ENCODE assay signal across 22 cellular contexts in genomic region chr18:48661421-48661820, GRCh38.
A peak's percentile ranks its signal among the peaks of the same experiment; 100 is the strongest.
DNase-seq lines count a peak whose midpoint lies in the region; ATAC-seq and TF ChIP-seq lines count a peak whose summit lies in the region.
"Had no signal": no experiment of that assay in that cellular context is flagged by ENCODE, and none has a peak within 500 bp of the region (broad histone marks: within the 10 kb centered on the region; RNA-seq: fewer than 3 reads in every experiment).

No MANE protein-coding gene starts in this region.

- peaks cover 17% of the 10 kb centered on the region for H3K36me3 Mint-ChIP-seq in type B pancreatic cell

- H3K27ac ChIP-seq in HEK293 (ENCODE audit: extremely low read depth, low read depth, low read length) (no peak overlapping the region), VCaP (peak overlapping the region; percentile 62)
- H3K27ac ChIP-seq: foreskin keratinocyte, thoracic aorta had no signal

- DNase-seq in mesenteric fat pad (ENCODE audit: low spot score) (peak; percentile 69), type B pancreatic cell (ENCODE audit: extremely low spot score, unreplicated experiment) (no peak), NCI-H2029 (lab: John Stamatoyannopoulos, UW) (no peak), AG20443 (ENCODE audit: low spot score) (no peak)
- DNase-seq: activated CD4-positive, alpha-beta T cell treated with anti-CD3 and anti-CD28 coated beads, Interleukin-2, amount 50 U/mL, for 4 hours; activated CD4-positive, CD25-positive, alpha-beta regulatory T cell; activated naive CD8-positive, alpha-beta T cell treated with anti-CD3 and anti-CD28 coated beads, Interleukin-2, amount 50 U/mL, for 24 hours; activated T-cell treated with anti-CD3 and anti-CD28 coated beads, Interleukin-2, amount 50 U/mL, for 48 hours; esophagus squamous epithelium; MG63; NCI-H1105 treated with DMSO at 0.1 percent for 48 hours; NCI-H187 treated with DMSO at 0.1 percent for 48 hours; NCI-H2171 treated with DMSO at 0.1 percent for 48 hours; stimulated activated CD4-positive, alpha-beta T cell treated with anti-CD3 and anti-CD28 coated beads, Interleukin-1b, Interleukin-23, amount 100 ng/mL, for 48 hours; stimulated activated naive CD8-positive, alpha-beta T cell treated with anti-CD3 and anti-CD28 coated beads, Interleukin-15, Interleukin-2, amounts not matched to agents 100 U/mL and 50 U/mL, for 24 hours had no signal

- peak overlapping the region; percentile 50 for H3K4me3 Mint-ChIP-seq in type B pancreatic cell
- H3K4me3 Mint-ChIP-seq: activated naive CD8-positive, alpha-beta T cell treated with anti-CD3 and anti-CD28 coated beads, Interleukin-2, amount 50 U/mL, for 24 hours; GM23338; neural crest cell had no signal

- ATAC-seq in GM18868 (IDR thresholded peaks at IDR 0.05; ENCODE audit: unreplicated experiment), result no peak
- ATAC-seq: activated naive CD8-positive, alpha-beta T cell treated with anti-CD3 and anti-CD28 coated beads, Interleukin-2, amount 50 U/mL, for 24 hours; stimulated activated naive CD8-positive, alpha-beta T cell treated with anti-CD3 and anti-CD28 coated beads, Interleukin-15, Interleukin-2, amounts not matched to agents 100 U/mL and 50 U/mL, for 24 hours had no signal

- no peak overlapping the region for H3K4me3 ChIP-seq in HEK293 (ENCODE audit: low read depth, low read length)
- H3K4me3 ChIP-seq: esophagus squamous epithelium, GM23338, MG63, thoracic aorta had no signal

- no peak for TF ChIP-seq CTCF in HEK293 (tag by site-specific recombination; IDR thresholded peaks at IDR 0.05)
- no peak for TF ChIP-seq CTCF in VCaP (conservative IDR thresholded peaks at IDR 0.05)
- no peak for TF ChIP-seq CTCF in type B pancreatic cell (conservative IDR thresholded peaks at IDR 0.05)

- peaks cover 14% of the 10 kb centered on the region for H3K4me1 ChIP-seq in HEK293 (ENCODE audit: control insufficient read depth, insufficient read depth, low read length)

- no peaks in the 10 kb centered on the region; a peak in 1 of 3 replicates for H3K36me3 ChIP-seq in HEK293 (ENCODE audit: control insufficient read depth in 2 of 2, insufficient read depth in 1 of 2, low read length in 2 of 2)
- H3K36me3 ChIP-seq: thoracic aorta had no signal

- POLR2A ChIA-PET in HEK293 (lab: Yijun Ruan, JAX), result no interaction called here

- H3K4me1 Mint-ChIP-seq in type B pancreatic cell (ENCODE audit: unreplicated experiment), result peaks cover 32% of the 10 kb centered on the region
- H3K4me1 Mint-ChIP-seq: activated naive CD8-positive, alpha-beta T cell treated with anti-CD3 and anti-CD28 coated beads, Interleukin-2, amount 50 U/mL, for 24 hours had no signal

- H3K9me3 ChIP-seq in HEK293 (ENCODE audit: control insufficient read depth, insufficient read depth, low read depth, low read length), result no peaks in the 10 kb centered on the region
- H3K9me3 ChIP-seq: esophagus squamous epithelium, MG63, thoracic aorta had no signal

- no peaks in the 10 kb centered on the region for H3K9me3 Mint-ChIP-seq in type B pancreatic cell

- CTCF ChIA-PET in HEK293 (lab: Yijun Ruan, JAX), result interaction anchor here (1.3 to 6.1 kb wide), 3 partner anchors 12 to 186 kb away, joined by 3 to 71 read pairs (median 8); no protein-coding TSS in a partner anchor

- peak overlapping the region; percentile 86 for H3K27ac Mint-ChIP-seq in type B pancreatic cell
- H3K27ac Mint-ChIP-seq: activated naive CD8-positive, alpha-beta T cell treated with anti-CD3 and anti-CD28 coated beads, Interleukin-2, amount 50 U/mL, for 24 hours had no signal

- no peaks in the 10 kb centered on the region for H3K27me3 Mint-ChIP-seq in type B pancreatic cell

TF ChIP-seq in HEK293, 187 proteins besides CTCF, POLR2A, EP300 and RAD21:
- TF ChIP-seq ZBTB17 (tag by site-specific recombination; IDR thresholded peaks at IDR 0.05), result peak; percentile 50
- TF ChIP-seq ZNF223 (tag by site-specific recombination; IDR thresholded peaks at IDR 0.05), result no peak
- TF ChIP-seq ZBTB20 (tag by site-specific recombination; IDR thresholded peaks at IDR 0.05), result 0 out of 2 replicates have a peak, but pooled peaks have one; percentile 32
- peak; percentile 22 for TF ChIP-seq ZNF398 (tag by site-specific recombination; IDR thresholded peaks at IDR 0.05)
